Comparison of ENCODE assay signal across 1 cellular context in the genomic region with DNA sequence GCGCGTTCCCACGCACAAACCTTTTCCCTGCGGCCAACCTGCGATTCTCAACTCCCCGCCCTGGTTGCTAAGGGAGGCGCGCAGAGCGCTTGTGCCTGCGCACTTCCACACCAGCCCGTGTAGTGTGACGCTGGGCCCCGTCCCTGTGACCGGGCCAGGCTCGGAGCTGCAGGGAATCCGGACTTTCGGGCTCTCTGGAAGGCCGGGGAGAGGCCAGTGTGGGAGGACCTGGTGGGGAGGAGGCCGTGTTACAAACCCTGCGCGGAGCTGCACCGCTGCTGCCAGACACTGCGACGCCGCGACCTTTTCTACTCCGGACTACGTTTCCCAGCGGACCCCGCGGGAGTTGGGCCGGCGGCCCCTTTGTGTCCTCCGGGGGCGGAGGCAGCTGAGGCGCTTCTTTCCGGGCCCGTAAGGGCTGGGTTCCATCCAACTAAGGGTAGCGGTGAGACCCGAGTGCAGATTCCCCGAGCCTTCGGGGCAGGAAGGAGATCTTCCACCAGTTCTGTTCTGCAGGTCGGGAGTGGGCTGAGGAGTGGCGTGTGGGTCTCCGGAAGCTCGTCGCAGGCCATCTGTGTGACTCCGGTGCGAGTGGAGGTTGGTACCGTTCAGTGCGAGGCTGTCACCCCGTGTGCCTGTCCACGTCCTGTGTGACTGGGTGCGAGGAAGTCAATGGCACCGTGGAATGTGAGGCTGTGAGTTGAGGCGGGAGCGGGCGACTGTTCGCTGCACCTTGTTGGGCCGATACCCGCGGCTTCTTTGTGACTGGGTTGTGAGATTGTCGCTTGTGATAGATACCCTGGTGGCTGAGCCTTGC.
TF ChIP-seq lines count a peak whose summit lies in the region.

A gene (plus strand): TSS at position 396 of the 817 bp plus-strand sequence. CDS start 999 bp downstream, outside the sequence.

TF ChIP-seq in HEK293, 187 proteins besides CTCF, POLR2A, EP300 and RAD21 (continued from another document and continues in another):
- TF ChIP-seq, protein P1, sequence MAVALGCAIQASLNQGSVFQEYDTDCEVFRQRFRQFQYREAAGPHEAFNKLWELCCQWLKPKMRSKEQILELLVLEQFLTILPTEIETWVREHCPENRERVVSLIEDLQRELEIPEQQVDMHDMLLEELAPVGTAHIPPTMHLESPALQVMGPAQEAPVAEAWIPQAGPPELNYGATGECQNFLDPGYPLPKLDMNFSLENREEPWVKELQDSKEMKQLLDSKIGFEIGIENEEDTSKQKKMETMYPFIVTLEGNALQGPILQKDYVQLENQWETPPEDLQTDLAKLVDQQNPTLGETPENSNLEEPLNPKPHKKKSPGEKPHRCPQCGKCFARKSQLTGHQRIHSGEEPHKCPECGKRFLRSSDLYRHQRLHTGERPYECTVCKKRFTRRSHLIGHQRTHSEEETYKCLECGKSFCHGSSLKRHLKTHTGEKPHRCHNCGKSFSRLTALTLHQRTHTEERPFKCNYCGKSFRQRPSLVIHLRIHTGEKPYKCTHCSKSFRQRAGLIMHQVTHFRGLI (tag by site-specific recombination; IDR thresholded peaks at IDR 0.05) = peak; percentile 42; the same call in 1 of the 2 replicates
- TF ChIP-seq ZNF544 (tag by site-specific recombination; IDR thresholded peaks at IDR 0.05) (no peak), PRDM1 (tag by site-specific recombination; IDR thresholded peaks at IDR 0.05) (no peak), ZFP69B (tag by site-specific recombination; IDR thresholded peaks at IDR 0.05) (peak; percentile 61), ZNF223 (tag by site-specific recombination; IDR thresholded peaks at IDR 0.05) (peak; percentile 4; the same call in 1 of the 2 replicates), ZNF341 (tag by site-specific recombination; IDR thresholded peaks at IDR 0.05; ENCODE audit: low read depth) (peak; percentile 93), ZNF121 (tag by site-specific recombination; IDR thresholded peaks at IDR 0.05) (peak; percentile 78; the same call in 1 of the 2 replicates), ZNF311 (tag by site-specific recombination; IDR thresholded peaks at IDR 0.05; ENCODE audit: borderline replicate concordance) (no peak), ZNF777 (tag by site-specific recombination; IDR thresholded peaks at IDR 0.05; ENCODE audit: borderline replicate concordance) (peak; percentile 93), ZNF830 (tag by site-specific recombination; IDR thresholded peaks at IDR 0.05; ENCODE audit: low read depth) (no peak), ZEB2 (tag by site-specific recombination; IDR thresholded peaks at IDR 0.05) (peak; percentile 79), ZFP37 (tag by site-specific recombination; IDR thresholded peaks at IDR 0.05) (peak; percentile 96), ZNF514 (tag by site-specific recombination; IDR thresholded peaks at IDR 0.05) (0 out of 2 replicates have a peak, but pooled peaks have one; percentile 7), ZNF571 (tag by site-specific recombination; IDR thresholded peaks at IDR 0.05) (no peak), ZNF558 (tag by site-specific recombination; IDR thresholded peaks at IDR 0.05) (no peak; the same call in 1 of the 2 replicates), ZNF48 (tag by site-specific recombination; IDR thresholded peaks at IDR 0.05) (no peak), ZNF211 (tag by site-specific recombination; IDR thresholded peaks at IDR 0.05; ENCODE audit: low read depth) (no peak), ZNF248 (tag by site-specific recombination; IDR thresholded peaks at IDR 0.05) (no peak), ZNF2 (tag by site-specific recombination; IDR thresholded peaks at IDR 0.05) (peak; percentile 92), ZNF521 (tag by site-specific recombination; IDR thresholded peaks at IDR 0.05) (no peak), ZNF426 (tag by site-specific recombination; IDR thresholded peaks at IDR 0.05) (no peak), MYNN (tag by site-specific recombination; IDR thresholded peaks at IDR 0.05; ENCODE audit: borderline replicate concordance) (no peak), KLF9 (tag by site-specific recombination; IDR thresholded peaks at IDR 0.05; ENCODE audit: low read depth) (peak; percentile 66), SALL2 (tag by site-specific recombination; IDR thresholded peaks at IDR 0.05; ENCODE audit: borderline replicate concordance) (no peak)
- TF ChIP-seq, protein P2, sequence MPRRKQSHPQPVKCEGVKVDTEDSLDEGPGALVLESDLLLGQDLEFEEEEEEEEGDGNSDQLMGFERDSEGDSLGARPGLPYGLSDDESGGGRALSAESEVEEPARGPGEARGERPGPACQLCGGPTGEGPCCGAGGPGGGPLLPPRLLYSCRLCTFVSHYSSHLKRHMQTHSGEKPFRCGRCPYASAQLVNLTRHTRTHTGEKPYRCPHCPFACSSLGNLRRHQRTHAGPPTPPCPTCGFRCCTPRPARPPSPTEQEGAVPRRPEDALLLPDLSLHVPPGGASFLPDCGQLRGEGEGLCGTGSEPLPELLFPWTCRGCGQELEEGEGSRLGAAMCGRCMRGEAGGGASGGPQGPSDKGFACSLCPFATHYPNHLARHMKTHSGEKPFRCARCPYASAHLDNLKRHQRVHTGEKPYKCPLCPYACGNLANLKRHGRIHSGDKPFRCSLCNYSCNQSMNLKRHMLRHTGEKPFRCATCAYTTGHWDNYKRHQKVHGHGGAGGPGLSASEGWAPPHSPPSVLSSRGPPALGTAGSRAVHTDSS (tag by site-specific recombination; IDR thresholded peaks at IDR 0.05) = no peak
- TF ChIP-seq, protein P3, sequence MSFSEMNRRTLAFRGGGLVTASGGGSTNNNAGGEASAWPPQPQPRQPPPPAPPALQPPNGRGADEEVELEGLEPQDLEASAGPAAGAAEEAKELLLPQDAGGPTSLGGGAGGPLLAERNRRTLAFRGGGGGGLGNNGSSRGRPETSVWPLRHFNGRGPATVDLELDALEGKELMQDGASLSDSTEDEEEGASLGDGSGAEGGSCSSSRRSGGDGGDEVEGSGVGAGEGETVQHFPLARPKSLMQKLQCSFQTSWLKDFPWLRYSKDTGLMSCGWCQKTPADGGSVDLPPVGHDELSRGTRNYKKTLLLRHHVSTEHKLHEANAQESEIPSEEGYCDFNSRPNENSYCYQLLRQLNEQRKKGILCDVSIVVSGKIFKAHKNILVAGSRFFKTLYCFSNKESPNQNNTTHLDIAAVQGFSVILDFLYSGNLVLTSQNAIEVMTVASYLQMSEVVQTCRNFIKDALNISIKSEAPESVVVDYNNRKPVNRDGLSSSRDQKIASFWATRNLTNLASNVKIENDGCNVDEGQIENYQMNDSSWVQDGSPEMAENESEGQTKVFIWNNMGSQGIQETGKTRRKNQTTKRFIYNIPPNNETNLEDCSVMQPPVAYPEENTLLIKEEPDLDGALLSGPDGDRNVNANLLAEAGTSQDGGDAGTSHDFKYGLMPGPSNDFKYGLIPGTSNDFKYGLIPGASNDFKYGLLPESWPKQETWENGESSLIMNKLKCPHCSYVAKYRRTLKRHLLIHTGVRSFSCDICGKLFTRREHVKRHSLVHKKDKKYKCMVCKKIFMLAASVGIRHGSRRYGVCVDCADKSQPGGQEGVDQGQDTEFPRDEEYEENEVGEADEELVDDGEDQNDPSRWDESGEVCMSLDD (tag by site-specific recombination; IDR thresholded peaks at IDR 0.05) = peak; percentile 81
- TF ChIP-seq, protein P4, sequence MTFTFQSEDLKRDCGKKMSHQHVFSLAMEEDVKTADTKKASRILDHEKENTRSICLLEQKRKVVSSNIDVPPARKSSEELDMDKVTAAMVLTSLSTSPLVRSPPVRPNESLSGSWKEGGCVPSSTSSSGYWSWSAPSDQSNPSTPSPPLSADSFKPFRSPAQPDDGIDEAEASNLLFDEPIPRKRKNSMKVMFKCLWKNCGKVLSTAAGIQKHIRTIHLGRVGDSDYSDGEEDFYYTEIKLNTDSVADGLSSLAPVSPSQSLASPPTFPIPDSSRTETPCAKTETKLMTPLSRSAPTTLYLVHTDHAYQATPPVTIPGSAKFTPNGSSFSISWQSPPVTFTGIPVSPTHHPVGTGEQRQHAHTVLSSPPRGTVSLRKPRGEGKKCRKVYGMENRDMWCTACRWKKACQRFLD (tag by site-specific recombination; IDR thresholded peaks at IDR 0.05) = no peak
- TF ChIP-seq, protein P5, sequence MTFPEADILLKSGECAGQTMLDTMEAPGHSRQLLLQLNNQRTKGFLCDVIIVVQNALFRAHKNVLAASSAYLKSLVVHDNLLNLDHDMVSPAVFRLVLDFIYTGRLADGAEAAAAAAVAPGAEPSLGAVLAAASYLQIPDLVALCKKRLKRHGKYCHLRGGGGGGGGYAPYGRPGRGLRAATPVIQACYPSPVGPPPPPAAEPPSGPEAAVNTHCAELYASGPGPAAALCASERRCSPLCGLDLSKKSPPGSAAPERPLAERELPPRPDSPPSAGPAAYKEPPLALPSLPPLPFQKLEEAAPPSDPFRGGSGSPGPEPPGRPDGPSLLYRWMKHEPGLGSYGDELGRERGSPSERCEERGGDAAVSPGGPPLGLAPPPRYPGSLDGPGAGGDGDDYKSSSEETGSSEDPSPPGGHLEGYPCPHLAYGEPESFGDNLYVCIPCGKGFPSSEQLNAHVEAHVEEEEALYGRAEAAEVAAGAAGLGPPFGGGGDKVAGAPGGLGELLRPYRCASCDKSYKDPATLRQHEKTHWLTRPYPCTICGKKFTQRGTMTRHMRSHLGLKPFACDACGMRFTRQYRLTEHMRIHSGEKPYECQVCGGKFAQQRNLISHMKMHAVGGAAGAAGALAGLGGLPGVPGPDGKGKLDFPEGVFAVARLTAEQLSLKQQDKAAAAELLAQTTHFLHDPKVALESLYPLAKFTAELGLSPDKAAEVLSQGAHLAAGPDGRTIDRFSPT (tag by site-specific recombination; IDR thresholded peaks at IDR 0.05) = peak; percentile 83; the same call in 1 of the 2 replicates
- TF ChIP-seq, protein P6, sequence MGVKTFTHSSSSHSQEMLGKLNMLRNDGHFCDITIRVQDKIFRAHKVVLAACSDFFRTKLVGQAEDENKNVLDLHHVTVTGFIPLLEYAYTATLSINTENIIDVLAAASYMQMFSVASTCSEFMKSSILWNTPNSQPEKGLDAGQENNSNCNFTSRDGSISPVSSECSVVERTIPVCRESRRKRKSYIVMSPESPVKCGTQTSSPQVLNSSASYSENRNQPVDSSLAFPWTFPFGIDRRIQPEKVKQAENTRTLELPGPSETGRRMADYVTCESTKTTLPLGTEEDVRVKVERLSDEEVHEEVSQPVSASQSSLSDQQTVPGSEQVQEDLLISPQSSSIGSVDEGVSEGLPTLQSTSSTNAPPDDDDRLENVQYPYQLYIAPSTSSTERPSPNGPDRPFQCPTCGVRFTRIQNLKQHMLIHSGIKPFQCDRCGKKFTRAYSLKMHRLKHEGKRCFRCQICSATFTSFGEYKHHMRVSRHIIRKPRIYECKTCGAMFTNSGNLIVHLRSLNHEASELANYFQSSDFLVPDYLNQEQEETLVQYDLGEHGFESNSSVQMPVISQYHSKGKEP (tag by site-specific recombination; IDR thresholded peaks at IDR 0.05) = peak; percentile 80
- TF ChIP-seq, protein P7, sequence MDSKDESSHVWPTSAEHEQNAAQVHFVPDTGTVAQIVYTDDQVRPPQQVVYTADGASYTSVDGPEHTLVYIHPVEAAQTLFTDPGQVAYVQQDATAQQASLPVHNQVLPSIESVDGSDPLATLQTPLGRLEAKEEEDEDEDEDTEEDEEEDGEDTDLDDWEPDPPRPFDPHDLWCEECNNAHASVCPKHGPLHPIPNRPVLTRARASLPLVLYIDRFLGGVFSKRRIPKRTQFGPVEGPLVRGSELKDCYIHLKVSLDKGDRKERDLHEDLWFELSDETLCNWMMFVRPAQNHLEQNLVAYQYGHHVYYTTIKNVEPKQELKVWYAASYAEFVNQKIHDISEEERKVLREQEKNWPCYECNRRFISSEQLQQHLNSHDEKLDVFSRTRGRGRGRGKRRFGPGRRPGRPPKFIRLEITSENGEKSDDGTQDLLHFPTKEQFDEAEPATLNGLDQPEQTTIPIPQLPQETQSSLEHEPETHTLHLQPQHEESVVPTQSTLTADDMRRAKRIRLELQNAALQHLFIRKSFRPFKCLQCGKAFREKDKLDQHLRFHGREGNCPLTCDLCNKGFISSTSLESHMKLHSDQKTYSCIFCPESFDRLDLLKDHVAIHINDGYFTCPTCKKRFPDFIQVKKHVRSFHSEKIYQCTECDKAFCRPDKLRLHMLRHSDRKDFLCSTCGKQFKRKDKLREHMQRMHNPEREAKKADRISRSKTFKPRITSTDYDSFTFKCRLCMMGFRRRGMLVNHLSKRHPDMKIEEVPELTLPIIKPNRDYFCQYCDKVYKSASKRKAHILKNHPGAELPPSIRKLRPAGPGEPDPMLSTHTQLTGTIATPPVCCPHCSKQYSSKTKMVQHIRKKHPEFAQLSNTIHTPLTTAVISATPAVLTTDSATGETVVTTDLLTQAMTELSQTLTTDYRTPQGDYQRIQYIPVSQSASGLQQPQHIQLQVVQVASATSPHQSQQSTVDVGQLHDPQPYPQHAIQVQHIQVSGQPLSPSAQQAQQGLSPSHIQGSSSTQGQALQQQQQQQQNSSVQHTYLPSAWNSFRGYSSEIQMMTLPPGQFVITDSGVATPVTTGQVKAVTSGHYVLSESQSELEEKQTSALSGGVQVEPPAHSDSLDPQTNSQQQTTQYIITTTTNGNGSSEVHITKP (tag by site-specific recombination; IDR thresholded peaks at IDR 0.05) = peak; percentile 91
- TF ChIP-seq, protein P8, sequence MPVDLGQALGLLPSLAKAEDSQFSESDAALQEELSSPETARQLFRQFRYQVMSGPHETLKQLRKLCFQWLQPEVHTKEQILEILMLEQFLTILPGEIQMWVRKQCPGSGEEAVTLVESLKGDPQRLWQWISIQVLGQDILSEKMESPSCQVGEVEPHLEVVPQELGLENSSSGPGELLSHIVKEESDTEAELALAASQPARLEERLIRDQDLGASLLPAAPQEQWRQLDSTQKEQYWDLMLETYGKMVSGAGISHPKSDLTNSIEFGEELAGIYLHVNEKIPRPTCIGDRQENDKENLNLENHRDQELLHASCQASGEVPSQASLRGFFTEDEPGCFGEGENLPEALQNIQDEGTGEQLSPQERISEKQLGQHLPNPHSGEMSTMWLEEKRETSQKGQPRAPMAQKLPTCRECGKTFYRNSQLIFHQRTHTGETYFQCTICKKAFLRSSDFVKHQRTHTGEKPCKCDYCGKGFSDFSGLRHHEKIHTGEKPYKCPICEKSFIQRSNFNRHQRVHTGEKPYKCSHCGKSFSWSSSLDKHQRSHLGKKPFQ (tag by site-specific recombination; IDR thresholded peaks at IDR 0.05) = no peak
- TF ChIP-seq, protein P9, sequence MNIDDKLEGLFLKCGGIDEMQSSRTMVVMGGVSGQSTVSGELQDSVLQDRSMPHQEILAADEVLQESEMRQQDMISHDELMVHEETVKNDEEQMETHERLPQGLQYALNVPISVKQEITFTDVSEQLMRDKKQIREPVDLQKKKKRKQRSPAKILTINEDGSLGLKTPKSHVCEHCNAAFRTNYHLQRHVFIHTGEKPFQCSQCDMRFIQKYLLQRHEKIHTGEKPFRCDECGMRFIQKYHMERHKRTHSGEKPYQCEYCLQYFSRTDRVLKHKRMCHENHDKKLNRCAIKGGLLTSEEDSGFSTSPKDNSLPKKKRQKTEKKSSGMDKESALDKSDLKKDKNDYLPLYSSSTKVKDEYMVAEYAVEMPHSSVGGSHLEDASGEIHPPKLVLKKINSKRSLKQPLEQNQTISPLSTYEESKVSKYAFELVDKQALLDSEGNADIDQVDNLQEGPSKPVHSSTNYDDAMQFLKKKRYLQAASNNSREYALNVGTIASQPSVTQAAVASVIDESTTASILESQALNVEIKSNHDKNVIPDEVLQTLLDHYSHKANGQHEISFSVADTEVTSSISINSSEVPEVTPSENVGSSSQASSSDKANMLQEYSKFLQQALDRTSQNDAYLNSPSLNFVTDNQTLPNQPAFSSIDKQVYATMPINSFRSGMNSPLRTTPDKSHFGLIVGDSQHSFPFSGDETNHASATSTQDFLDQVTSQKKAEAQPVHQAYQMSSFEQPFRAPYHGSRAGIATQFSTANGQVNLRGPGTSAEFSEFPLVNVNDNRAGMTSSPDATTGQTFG (tag by site-specific recombination; IDR thresholded peaks at IDR 0.05; ENCODE audit: borderline replicate concordance) = no peak
